In the genomic region with DNA sequence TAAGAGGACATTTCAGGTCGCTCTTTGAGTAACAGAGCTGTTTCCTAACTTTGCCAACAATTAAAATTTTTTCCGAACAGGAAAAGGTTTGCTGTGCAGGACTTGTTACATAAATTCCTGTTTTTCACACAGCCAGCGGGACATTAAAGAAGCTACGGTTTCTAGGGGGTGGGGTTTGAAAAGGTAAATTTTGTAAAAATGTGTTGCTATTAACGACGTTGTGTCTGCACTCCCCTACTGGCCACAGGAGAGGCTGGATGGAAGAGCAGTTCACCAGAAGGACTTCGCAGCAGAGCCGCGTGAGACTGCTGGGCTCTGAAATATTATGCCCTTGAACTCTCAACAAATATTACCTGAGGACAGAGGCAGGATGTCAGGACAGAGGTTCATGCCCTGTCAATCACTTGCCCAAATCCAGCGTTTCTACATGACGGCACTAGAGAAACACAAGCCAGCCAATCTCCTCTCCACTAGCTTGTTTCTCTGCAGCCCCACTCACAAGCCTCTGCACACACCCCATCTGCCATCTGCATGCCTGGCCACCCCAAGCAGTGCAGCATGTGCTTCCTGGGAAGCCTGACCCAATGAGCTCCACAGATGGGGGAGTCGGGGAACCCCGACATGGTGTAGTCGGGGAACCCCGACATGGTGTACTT, we compare ENCODE assay signal across 1 cellular context.
A peak's percentile ranks its signal among the peaks of the same experiment; 100 is the strongest.
TF ChIP-seq lines count a peak whose summit lies in the region.

No MANE protein-coding gene starts in this region.

TF ChIP-seq in HepG2, 621 proteins besides CTCF, POLR2A, EP300 and RAD21 (continued from another document and continues in another):
- peak; percentile 91 for TF ChIP-seq ARID5B (CRISPR knock-in tag; IDR thresholded peaks at IDR 0.05)
- TF ChIP-seq TERF1 (CRISPR knock-in tag; IDR thresholded peaks at IDR 0.05): no peak
- TF ChIP-seq, protein P1, sequence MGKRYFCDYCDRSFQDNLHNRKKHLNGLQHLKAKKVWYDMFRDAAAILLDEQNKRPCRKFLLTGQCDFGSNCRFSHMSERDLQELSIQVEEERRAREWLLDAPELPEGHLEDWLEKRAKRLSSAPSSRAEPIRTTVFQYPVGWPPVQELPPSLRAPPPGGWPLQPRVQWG (CRISPR knock-in tag; IDR thresholded peaks at IDR 0.05; ENCODE audit: borderline replicate concordance, low read depth): no peak
- no peak for TF ChIP-seq BCLAF1 (IDR thresholded peaks at IDR 0.05)
- TF ChIP-seq SUZ12 (IDR thresholded peaks at IDR 0.05; ENCODE audit: low read depth, low read length): no peak
- no peak for TF ChIP-seq KMT2B (CRISPR knock-in tag; IDR thresholded peaks at IDR 0.05)
- TF ChIP-seq, protein P2, sequence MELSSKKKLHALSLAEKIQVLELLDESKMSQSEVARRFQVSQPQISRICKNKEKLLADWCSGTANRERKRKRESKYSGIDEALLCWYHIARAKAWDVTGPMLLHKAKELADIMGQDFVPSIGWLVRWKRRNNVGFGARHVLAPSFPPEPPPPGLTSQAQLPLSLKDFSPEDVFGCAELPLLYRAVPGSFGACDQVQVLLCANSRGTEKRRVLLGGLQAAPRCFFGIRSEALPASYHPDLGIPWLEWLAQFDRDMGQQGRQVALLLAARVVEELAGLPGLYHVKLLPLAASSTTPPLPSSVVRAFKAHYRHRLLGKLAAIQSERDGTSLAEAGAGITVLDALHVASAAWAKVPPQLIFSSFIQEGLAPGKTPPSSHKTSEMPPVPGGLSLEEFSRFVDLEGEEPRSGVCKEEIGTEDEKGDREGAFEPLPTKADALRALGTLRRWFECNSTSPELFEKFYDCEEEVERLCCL (CRISPR knock-in tag; IDR thresholded peaks at IDR 0.05; ENCODE audit: borderline replicate concordance): no peak
- TF ChIP-seq ZNF737 (CRISPR knock-in tag; IDR thresholded peaks at IDR 0.05; ENCODE audit: borderline replicate concordance): no peak
- TF ChIP-seq NR2F6 (IDR thresholded peaks at IDR 0.05): no peak; the same call in none of the 2 replicates
- TF ChIP-seq NR2F6 (CRISPR knock-in tag; IDR thresholded peaks at IDR 0.05): peak; percentile 72
- peak; percentile 100 for TF ChIP-seq SALL1 (CRISPR knock-in tag; IDR thresholded peaks at IDR 0.05)
- no peak for TF ChIP-seq IRF9 (CRISPR knock-in tag; IDR thresholded peaks at IDR 0.05; ENCODE audit: borderline replicate concordance)
- TF ChIP-seq ZNF530 (CRISPR knock-in tag; IDR thresholded peaks at IDR 0.05; ENCODE audit: low read depth): no peak
- TF ChIP-seq, protein P3, sequence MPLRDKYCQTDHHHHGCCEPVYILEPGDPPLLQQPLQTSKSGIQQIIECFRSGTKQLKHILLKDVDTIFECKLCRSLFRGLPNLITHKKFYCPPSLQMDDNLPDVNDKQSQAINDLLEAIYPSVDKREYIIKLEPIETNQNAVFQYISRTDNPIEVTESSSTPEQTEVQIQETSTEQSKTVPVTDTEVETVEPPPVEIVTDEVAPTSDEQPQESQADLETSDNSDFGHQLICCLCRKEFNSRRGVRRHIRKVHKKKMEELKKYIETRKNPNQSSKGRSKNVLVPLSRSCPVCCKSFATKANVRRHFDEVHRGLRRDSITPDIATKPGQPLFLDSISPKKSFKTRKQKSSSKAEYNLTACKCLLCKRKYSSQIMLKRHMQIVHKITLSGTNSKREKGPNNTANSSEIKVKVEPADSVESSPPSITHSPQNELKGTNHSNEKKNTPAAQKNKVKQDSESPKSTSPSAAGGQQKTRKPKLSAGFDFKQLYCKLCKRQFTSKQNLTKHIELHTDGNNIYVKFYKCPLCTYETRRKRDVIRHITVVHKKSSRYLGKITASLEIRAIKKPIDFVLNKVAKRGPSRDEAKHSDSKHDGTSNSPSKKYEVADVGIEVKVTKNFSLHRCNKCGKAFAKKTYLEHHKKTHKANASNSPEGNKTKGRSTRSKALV (CRISPR knock-in tag; IDR thresholded peaks at IDR 0.05): no peak
- TF ChIP-seq ATM (IDR thresholded peaks at IDR 0.05; ENCODE audit: borderline replicate concordance): no peak
- no peak for TF ChIP-seq PRMT3 (CRISPR knock-in tag; IDR thresholded peaks at IDR 0.05; ENCODE audit: borderline replicate concordance, low read depth)
- TF ChIP-seq RNF2 (conservative IDR thresholded peaks at IDR 0.05; ENCODE audit: low read depth): no peak
- no peak for TF ChIP-seq CHCHD3 (CRISPR knock-in tag; IDR thresholded peaks at IDR 0.05)
- TF ChIP-seq TBP (CRISPR knock-in tag; IDR thresholded peaks at IDR 0.05): no peak
- TF ChIP-seq FOXA1 (IDR thresholded peaks at IDR 0.05): no peak
- no peak; the same call in 1 of the 2 replicates for TF ChIP-seq FOXA1 (CRISPR knock-in tag; IDR thresholded peaks at IDR 0.05)
- no peak for TF ChIP-seq HOXA7 (CRISPR knock-in tag; IDR thresholded peaks at IDR 0.05)
- TF ChIP-seq, protein P4, sequence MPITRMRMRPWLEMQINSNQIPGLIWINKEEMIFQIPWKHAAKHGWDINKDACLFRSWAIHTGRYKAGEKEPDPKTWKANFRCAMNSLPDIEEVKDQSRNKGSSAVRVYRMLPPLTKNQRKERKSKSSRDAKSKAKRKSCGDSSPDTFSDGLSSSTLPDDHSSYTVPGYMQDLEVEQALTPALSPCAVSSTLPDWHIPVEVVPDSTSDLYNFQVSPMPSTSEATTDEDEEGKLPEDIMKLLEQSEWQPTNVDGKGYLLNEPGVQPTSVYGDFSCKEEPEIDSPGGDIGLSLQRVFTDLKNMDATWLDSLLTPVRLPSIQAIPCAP (CRISPR knock-in tag; IDR thresholded peaks at IDR 0.05; ENCODE audit: low read depth): no peak
- TF ChIP-seq ZNF235 (CRISPR knock-in tag; IDR thresholded peaks at IDR 0.05; ENCODE audit: borderline replicate concordance): peak; percentile 47; the same call in 1 of the 2 replicates
- TF ChIP-seq NFRKB (IDR thresholded peaks at IDR 0.05): no peak
- TF ChIP-seq TOPORS (CRISPR knock-in tag; IDR thresholded peaks at IDR 0.05): no peak
- peak; percentile 47; the same call in 1 of the 2 replicates for TF ChIP-seq RFX1 (IDR thresholded peaks at IDR 0.05)
- TF ChIP-seq NR2C2 (CRISPR knock-in tag; IDR thresholded peaks at IDR 0.05; ENCODE audit: borderline replicate concordance): peak; percentile 66
- no peak for TF ChIP-seq ZNF790 (CRISPR knock-in tag; IDR thresholded peaks at IDR 0.05; ENCODE audit: borderline replicate concordance)
- TF ChIP-seq, protein P5, sequence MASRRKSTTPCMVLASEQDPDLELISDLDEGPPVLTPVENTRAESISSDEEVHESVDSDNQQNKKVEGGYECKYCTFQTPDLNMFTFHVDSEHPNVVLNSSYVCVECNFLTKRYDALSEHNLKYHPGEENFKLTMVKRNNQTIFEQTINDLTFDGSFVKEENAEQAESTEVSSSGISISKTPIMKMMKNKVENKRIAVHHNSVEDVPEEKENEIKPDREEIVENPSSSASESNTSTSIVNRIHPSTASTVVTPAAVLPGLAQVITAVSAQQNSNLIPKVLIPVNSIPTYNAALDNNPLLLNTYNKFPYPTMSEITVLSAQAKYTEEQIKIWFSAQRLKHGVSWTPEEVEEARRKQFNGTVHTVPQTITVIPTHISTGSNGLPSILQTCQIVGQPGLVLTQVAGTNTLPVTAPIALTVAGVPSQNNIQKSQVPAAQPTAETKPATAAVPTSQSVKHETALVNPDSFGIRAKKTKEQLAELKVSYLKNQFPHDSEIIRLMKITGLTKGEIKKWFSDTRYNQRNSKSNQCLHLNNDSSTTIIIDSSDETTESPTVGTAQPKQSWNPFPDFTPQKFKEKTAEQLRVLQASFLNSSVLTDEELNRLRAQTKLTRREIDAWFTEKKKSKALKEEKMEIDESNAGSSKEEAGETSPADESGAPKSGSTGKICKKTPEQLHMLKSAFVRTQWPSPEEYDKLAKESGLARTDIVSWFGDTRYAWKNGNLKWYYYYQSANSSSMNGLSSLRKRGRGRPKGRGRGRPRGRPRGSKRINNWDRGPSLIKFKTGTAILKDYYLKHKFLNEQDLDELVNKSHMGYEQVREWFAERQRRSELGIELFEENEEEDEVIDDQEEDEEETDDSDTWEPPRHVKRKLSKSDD (CRISPR knock-in tag; IDR thresholded peaks at IDR 0.05; ENCODE audit: low read depth): no peak
- TF ChIP-seq ZBTB46 (CRISPR knock-in tag; IDR thresholded peaks at IDR 0.05; ENCODE audit: borderline replicate concordance): no peak
- TF ChIP-seq FOSL1 (CRISPR knock-in tag; IDR thresholded peaks at IDR 0.05; ENCODE audit: borderline replicate concordance): no peak
- TF ChIP-seq BCL6 (CRISPR knock-in tag; IDR thresholded peaks at IDR 0.05): peak; percentile 84
- TF ChIP-seq SNAI1 (CRISPR knock-in tag; IDR thresholded peaks at IDR 0.05; ENCODE audit: borderline replicate concordance): no peak
- TF ChIP-seq RFXAP (CRISPR knock-in tag; IDR thresholded peaks at IDR 0.05; ENCODE audit: borderline replicate concordance): peak; percentile 35; the same call in 1 of the 2 replicates
